In the genomic region with DNA sequence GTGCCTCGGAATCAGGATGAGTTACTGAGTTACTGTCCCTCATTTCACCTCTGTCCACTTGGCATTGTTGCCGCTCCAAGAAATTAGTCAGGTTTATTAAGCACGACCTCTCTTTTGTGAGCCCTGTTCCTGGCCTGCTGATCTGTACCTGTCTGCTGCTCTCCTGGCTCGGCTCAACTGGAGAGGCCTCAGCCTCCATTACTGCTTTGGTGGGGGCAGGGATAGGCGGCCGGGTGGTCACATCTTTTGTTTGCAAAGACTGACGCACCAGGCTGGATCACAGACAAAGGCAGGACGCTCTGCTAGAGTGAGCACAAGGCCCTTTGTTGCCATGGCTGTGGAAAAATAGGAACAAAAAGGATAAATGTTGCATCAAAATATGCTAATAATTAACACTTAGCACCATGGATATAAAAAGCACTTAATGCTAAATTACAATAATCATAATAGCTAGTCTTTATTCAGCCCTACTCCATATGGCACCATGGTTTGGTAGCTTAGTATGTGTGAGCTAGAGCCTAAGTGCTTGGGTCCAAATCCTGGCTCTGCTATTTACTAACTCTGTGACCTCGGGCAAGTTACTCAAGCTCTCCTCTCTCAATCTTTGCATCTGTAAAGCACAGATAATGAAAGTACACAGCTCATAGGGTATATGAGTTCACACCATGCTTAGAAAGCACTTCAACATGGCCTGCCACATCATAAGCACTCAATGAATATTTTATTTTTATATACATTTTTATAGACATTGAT, we compare ENCODE assay signal across 25 cellular contexts. TPM values are rescaled to one million over a fixed set of nuclear protein-coding genes. Genes with fewer than 3 reads are reported as not detected.
DNase-seq lines count a peak whose midpoint lies in the region; ATAC-seq and TF ChIP-seq lines count a peak whose summit lies in the region.
"Had no signal": no experiment of that assay in that cellular context is flagged by ENCODE, and none has a peak within 500 bp of the region (broad histone marks: within the 10 kb centered on the region; RNA-seq: fewer than 3 reads in every experiment).

No MANE protein-coding gene starts in this region.

- no peak for TF ChIP-seq CTCF in neural crest cell (conservative IDR thresholded peaks at IDR 0.05)

- no peaks in the 10 kb centered on the region for H3K36me3 Mint-ChIP-seq in activated T-helper 17 cell treated with anti-CD3 and anti-CD28 coated beads, Interleukin-2, amount 50 U/mL, for 72 hours (ENCODE audit: low read depth)
- H3K36me3 Mint-ChIP-seq in neural crest cell (ENCODE audit: low read depth): no peaks in the 10 kb centered on the region
- H3K36me3 Mint-ChIP-seq: activated naive CD4-positive, alpha-beta T cell treated with anti-CD3 and anti-CD28 coated beads, Interleukin-2, amount 50 U/mL, for 72 hours had no signal

- no peaks in the 10 kb centered on the region for H3K27me3 Mint-ChIP-seq in activated T-helper 17 cell treated with anti-CD3 and anti-CD28 coated beads, Interleukin-2, amount 50 U/mL, for 72 hours
- no peaks in the 10 kb centered on the region for H3K27me3 Mint-ChIP-seq in neural crest cell (ENCODE audit: low read depth)
- H3K27me3 Mint-ChIP-seq: B cell; central memory CD8-positive, alpha-beta T cell; naive thymus-derived CD8-positive, alpha-beta T cell had no signal

- H3K4me3 Mint-ChIP-seq in activated T-helper 17 cell treated with anti-CD3 and anti-CD28 coated beads, Interleukin-2, amount 50 U/mL, for 72 hours: no peak overlapping the region
- H3K4me3 Mint-ChIP-seq in neural crest cell: peak overlapping the region; percentile 1
- H3K4me3 Mint-ChIP-seq: B cell; central memory CD8-positive, alpha-beta T cell; naive thymus-derived CD8-positive, alpha-beta T cell had no signal

- H3K4me1 Mint-ChIP-seq in activated T-helper 17 cell treated with anti-CD3 and anti-CD28 coated beads, Interleukin-2, amount 50 U/mL, for 72 hours: peaks cover 9% of the 10 kb centered on the region
- peaks cover 28% of the 10 kb centered on the region for H3K4me1 Mint-ChIP-seq in neural crest cell

- peak overlapping the region; percentile 15 for H3K27ac Mint-ChIP-seq in activated T-helper 17 cell treated with anti-CD3 and anti-CD28 coated beads, Interleukin-2, amount 50 U/mL, for 72 hours
- peak overlapping the region; percentile 99 for H3K27ac Mint-ChIP-seq in neural crest cell (ENCODE audit: unreplicated experiment)
- H3K27ac Mint-ChIP-seq: activated naive CD4-positive, alpha-beta T cell treated with anti-CD3 and anti-CD28 coated beads, Interleukin-2, amount 50 U/mL, for 72 hours; activated T-helper 2 cell treated with anti-CD3 and anti-CD28 coated beads, Interferon-gamma antibody, Interleukin-2, Interleukin-4, amounts not matched to agents 10 μg/mL and 5 μg/mL and 100 μg/mL, durations not matched to agents 14 hours and 24 hours and 36 hours; B cell had no signal

- H3K9me3 Mint-ChIP-seq in activated T-helper 17 cell treated with anti-CD3 and anti-CD28 coated beads, Interleukin-2, amount 50 U/mL, for 72 hours: no peaks in the 10 kb centered on the region
- no peaks in the 10 kb centered on the region for H3K9me3 Mint-ChIP-seq in neural crest cell
- H3K9me3 Mint-ChIP-seq: activated naive CD4-positive, alpha-beta T cell treated with anti-CD3 and anti-CD28 coated beads, Interleukin-2, amount 50 U/mL, for 72 hours; activated T-helper 2 cell treated with anti-CD3 and anti-CD28 coated beads, Interferon-gamma antibody, Interleukin-2, Interleukin-4, amounts not matched to agents 10 μg/mL and 5 μg/mL and 100 μg/mL, durations not matched to agents 14 hours and 24 hours and 36 hours; central memory CD8-positive, alpha-beta T cell; naive thymus-derived CD8-positive, alpha-beta T cell had no signal

- ATAC-seq in activated T-helper 17 cell treated with anti-CD3 and anti-CD28 coated beads, Interleukin-2, amount 50 U/mL, for 72 hours (replicated peaks): no peak
- no peak for ATAC-seq in GM18498 (IDR thresholded peaks at IDR 0.05; ENCODE audit: unreplicated experiment)
- ATAC-seq in activated CD4-positive, CD25-positive, alpha-beta regulatory T cell treated with anti-CD3 and anti-CD28 coated beads, Interleukin-2, amount 50 U/mL, for 24 hours: no peak
- ATAC-seq: A549; activated naive CD4-positive, alpha-beta T cell treated with anti-CD3 and anti-CD28 coated beads, Interleukin-2, amount 50 U/mL, for 72 hours; left colon; naive thymus-derived CD8-positive, alpha-beta T cell had no signal

- peak; percentile 41 for DNase-seq in Ammon's horn (ENCODE audit: low spot score)
- DNase-seq in iris pigment epithelial cell (ENCODE audit: low read depth): peak; percentile 12
- no peak for DNase-seq in neural crest cell (ENCODE audit: low read depth, low spot score)
- no peak for DNase-seq in A172 (ENCODE audit: low spot score)
- no peak for DNase-seq in iPS-NIHi7 (ENCODE audit: extremely low spot score)
- DNase-seq: DND-41; glutamatergic neuron; HCEC 1CT; left colon; midbrain; naive thymus-derived CD8-positive, alpha-beta T cell; NCI-H1105 treated with DMSO at 0.1 percent for 48 hours; NCI-H2081 treated with DMSO at 0.1 percent for 48 hours; NK-92 treated with Interleukin-12 subunit alpha and Interleukin-12 subunit beta, amount 100 ng/mL, for 24 hours; SHP77; T-helper 9 cell; WERI-Rb-1 had no signal

RNA-seq across cellular contexts. Expression of a gene that starts 28.9 kb away (rescaled TPM):
- 10 to 100 TPM in 1 of 2 donors, 1 to 10 TPM in 1; 4.5 to 22.6 TPM for total RNA-seq in activated T-helper 17 cell treated with anti-CD3 and anti-CD28 coated beads, Interleukin-2, amount 50 U/mL, for 72 hours
- total RNA-seq in neural crest cell: 10.6 and 11.6 TPM in 2 replicates
- not detected in 2 replicates for total RNA-seq in A172 (2014; rRNA removed; shearing (Covaris generic))

RNA-seq across cellular contexts. Expression of a gene that starts 42.2 kb away (rescaled TPM):
- 10 to 100 TPM; 23.2 to 35.8 TPM for total RNA-seq in activated T-helper 17 cell treated with anti-CD3 and anti-CD28 coated beads, Interleukin-2, amount 50 U/mL, for 72 hours
- total RNA-seq in neural crest cell: 26.7 and 28.8 TPM in 2 replicates
- total RNA-seq in A172 (2014; rRNA removed; shearing (Covaris generic)): 10.8 and 14.9 TPM in 2 replicates

RNA-seq across cellular contexts. Expression of a gene that starts 42.5 kb away (rescaled TPM):
- 10 to 100 TPM; 23.5 to 35.4 TPM for total RNA-seq in activated T-helper 17 cell treated with anti-CD3 and anti-CD28 coated beads, Interleukin-2, amount 50 U/mL, for 72 hours
- total RNA-seq in neural crest cell: 61.9 and 68.2 TPM in 2 replicates
- total RNA-seq in A172 (2014; rRNA removed; shearing (Covaris generic)): 8.9 and 13.2 TPM in 2 replicates

Comparison
In these comparisons a context has a peak if more than half of its experiments do, and no peak if none do; other contexts are left out.
1. DNase-seq: peak in Ammon's horn (single experiment) and iris pigment epithelial cell (single experiment); none in neural crest cell (single experiment), A172 (single experiment) and iPS-NIHi7 (single experiment).